In the genomic region with DNA sequence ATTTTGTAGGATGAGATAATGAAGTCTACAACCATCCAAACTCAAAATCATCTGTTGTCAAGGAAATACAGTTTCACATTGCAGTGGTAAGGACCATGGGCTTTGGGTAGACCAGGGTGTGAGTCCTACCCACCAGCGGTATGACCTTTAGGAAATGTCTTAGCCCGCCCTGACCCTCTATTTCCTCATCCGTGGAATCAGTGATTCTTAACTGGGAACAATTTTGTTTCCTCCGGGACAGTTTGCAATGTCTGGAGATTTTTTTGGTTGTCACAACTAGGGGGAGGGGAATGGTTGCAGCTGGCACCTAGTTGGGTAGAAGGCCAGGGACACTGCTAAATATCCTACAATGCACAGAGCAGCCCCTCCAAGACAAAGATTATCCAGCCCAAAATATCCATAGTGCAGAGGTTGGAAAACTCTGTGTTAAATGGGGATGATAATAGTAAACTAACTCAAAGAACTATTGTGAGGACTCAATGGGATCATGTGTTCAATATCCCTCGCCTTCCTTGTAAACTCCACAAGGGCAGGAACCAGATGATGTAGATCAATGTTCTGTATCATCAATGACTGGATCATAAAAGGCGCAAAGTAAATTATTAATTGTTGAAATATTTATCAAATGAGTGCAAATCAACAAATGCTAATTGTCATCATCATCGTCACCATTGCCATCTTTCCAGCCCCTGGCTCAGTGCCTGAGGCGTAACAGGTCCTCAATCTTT, we compare ENCODE assay signal across 1 cellular context.
TF ChIP-seq lines count a peak whose summit lies in the region.

No MANE protein-coding gene starts in this region.

TF ChIP-seq in HepG2, 621 proteins besides CTCF, POLR2A, EP300 and RAD21 (continued from another document):
- TF ChIP-seq, protein P1, sequence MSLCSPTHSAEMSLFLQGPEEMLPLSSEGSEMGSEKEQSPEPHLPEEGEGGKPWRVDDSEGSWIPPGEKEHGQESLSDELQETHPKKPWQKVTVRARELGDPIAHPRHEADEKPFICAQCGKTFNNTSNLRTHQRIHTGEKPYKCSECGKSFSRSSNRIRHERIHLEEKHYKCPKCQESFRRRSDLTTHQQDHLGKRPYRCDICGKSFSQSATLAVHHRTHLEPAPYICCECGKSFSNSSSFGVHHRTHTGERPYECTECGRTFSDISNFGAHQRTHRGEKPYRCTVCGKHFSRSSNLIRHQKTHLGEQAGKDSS (CRISPR knock-in tag; IDR thresholded peaks at IDR 0.05; ENCODE audit: borderline replicate concordance, low read depth), result no peak
- TF ChIP-seq ZC3H4 (CRISPR knock-in tag; IDR thresholded peaks at IDR 0.05; ENCODE audit: borderline replicate concordance) (no peak), E2F1 (CRISPR knock-in tag; IDR thresholded peaks at IDR 0.05) (0 out of 2 replicates have a peak, but pooled peaks have one; percentile 31), ZNF841 (CRISPR knock-in tag; IDR thresholded peaks at IDR 0.05; ENCODE audit: borderline replicate concordance) (no peak), ZSCAN12 (CRISPR knock-in tag; IDR thresholded peaks at IDR 0.05) (no peak), ZFP1 (CRISPR knock-in tag; IDR thresholded peaks at IDR 0.05) (no peak), ZNF101 (CRISPR knock-in tag; IDR thresholded peaks at IDR 0.05; ENCODE audit: borderline replicate concordance, low read depth) (no peak)
